17 cellular contexts compared by ENCODE assay signal in the genomic region with DNA sequence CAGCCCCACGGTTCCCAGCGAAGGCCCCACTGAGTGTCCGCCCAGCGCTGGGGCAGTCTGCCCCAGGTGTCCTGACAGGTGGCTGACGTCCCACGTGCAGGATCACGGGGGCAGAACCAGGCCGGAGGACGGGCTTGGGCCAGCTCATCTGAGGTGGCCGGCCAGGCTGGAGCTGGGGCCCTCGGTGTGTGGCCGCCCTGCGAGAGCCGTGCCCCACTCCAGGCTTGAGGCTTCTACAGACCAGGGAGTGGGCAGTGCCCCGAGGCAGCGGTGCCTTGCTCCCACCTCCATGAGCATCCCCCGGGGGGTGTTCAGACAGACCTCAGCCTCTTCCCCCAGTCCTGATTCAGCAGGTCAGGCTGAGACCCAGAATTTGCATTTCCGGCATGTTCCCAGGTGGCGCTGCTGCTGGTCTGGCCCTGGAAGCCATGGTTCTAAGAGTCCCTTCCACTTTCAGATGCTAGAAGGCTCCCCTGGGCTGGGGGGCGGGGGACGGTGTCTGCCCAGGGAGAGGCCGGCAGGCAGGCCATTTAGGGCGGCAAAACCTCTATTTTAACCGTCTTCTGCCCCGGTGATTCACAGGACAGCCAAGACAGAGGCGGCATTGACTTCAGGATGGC. TPM values are rescaled to one million over a fixed set of nuclear protein-coding genes. Genes with fewer than 3 reads are reported as not detected.
DNase-seq lines count a peak whose midpoint lies in the region; ATAC-seq, FAIRE-seq and TF ChIP-seq lines count a peak whose summit lies in the region.
"Had no signal": no experiment of that assay in that cellular context is flagged by ENCODE, and none has a peak within 500 bp of the region (broad histone marks: within the 10 kb centered on the region; RNA-seq: fewer than 3 reads in every experiment).

No MANE protein-coding gene starts in this region.

- TF ChIP-seq EP300 in K562 (IDR thresholded peaks at IDR 0.05; ENCODE audit: low read length): no peak

- CTCF ChIA-PET in K562 (lab: Yijun Ruan, JAX; ENCODE audit: low intra/inter-chr PET ratio): no interaction called here

- H3K4me3 ChIP-seq in BLaER1 (no peak overlapping the region), H7 (ENCODE audit: insufficient read depth, low read depth, low read length) (no peak overlapping the region), K562 (no peak overlapping the region), neural progenitor cell (no peak overlapping the region), ascending aorta (no peak overlapping the region)
- H3K4me3 ChIP-seq: A549, SJCRH30 had no signal

- H3K4me2 ChIP-seq in BLaER1 (peak overlapping the region; percentile 86), K562 (ENCODE audit: insufficient read depth, low read length) (no peak overlapping the region), neural progenitor cell (no peak overlapping the region)
- H3K4me2 ChIP-seq: A549 had no signal

- POLR2A ChIA-PET in K562 (lab: Yijun Ruan, JAX): no interaction called here

- H3K9me3 ChIP-seq in BLaER1 (no peaks in the 10 kb centered on the region), K562 (replicated peaks; ENCODE audit: control insufficient read depth, insufficient read depth, low read depth, low read length) (no peaks in the 10 kb centered on the region), neural progenitor cell (ENCODE audit: low read depth) (no peaks in the 10 kb centered on the region), ascending aorta (no peaks in the 10 kb centered on the region)
- H3K9me3 ChIP-seq: A549, SJCRH30 had no signal

- peaks cover 100% of the 10 kb centered on the region for H4K20me1 ChIP-seq in BLaER1
- H4K20me1 ChIP-seq in K562 (replicated peaks; ENCODE audit: control insufficient read depth, insufficient read depth, low read length): peaks cover 39% of the 10 kb centered on the region
- no peaks in the 10 kb centered on the region for H4K20me1 ChIP-seq in neural progenitor cell (ENCODE audit: low read depth)

- peaks cover 4% of the 10 kb centered on the region; the same call in 1 of the 2 replicates for H3K27me3 ChIP-seq in BLaER1
- H3K27me3 ChIP-seq in H7 (ENCODE audit: control insufficient read depth, insufficient read depth, low read length): no peaks in the 10 kb centered on the region
- no peaks in the 10 kb centered on the region for H3K27me3 ChIP-seq in K562 (ENCODE audit: control insufficient read depth in 2 of 2, insufficient read depth in 2 of 2, low read length in 2 of 2)
- H3K27me3 ChIP-seq in neural progenitor cell: no peaks in the 10 kb centered on the region
- H3K27me3 ChIP-seq in ascending aorta: no peaks in the 10 kb centered on the region
- H3K27me3 ChIP-seq: SJCRH30 had no signal

- no peaks in the 10 kb centered on the region for H3F3A ChIP-seq in neural progenitor cell (ENCODE audit: low read depth)

- TF ChIP-seq POLR2A in K562 (conservative IDR thresholded peaks at IDR 0.05): no peak

- ATAC-seq in K562 (no peak), GM21737 (IDR thresholded peaks at IDR 0.05; ENCODE audit: unreplicated experiment) (no peak)

- in situ Hi-C loops in K562 (cut with MboI): no loop called here

- peaks cover 7% of the 10 kb centered on the region for H3K9me1 ChIP-seq in K562 (ENCODE audit: control insufficient read depth, insufficient read depth, low read length)

- no peak overlapping the region for H3K4me3 Mint-ChIP-seq in neural progenitor cell
- H3K4me3 Mint-ChIP-seq: CD8-positive, alpha-beta memory T cell had no signal

- H2AFZ ChIP-seq in K562 (ENCODE audit: low read depth, low read length) (no peak overlapping the region), neural progenitor cell (replicated peaks) (no peak overlapping the region)

- FAIRE-seq in K562 (lab: Jason Lieb, UNC): no peak
- FAIRE-seq: A549, D721Med had no signal

- intact Hi-C loops in K562 (cut with micrococcal nuclease): no loop called here
- intact Hi-C loops in ascending aorta (cut with DNase I): no loop called here

- TF ChIP-seq CTCF in K562 (IDR thresholded peaks at IDR 0.05 in 2 of 3, conservative IDR thresholded peaks at IDR 0.05 in 1 of 3; ENCODE audit: insufficient read depth in 2 of 3, low read depth in 1 of 3, low read length in 3 of 3) (no peak), neural progenitor cell (IDR thresholded peaks at IDR 0.05) (peak; percentile 12), ascending aorta (IDR thresholded peaks at IDR 0.05) (no peak)

- DNase-seq in H7 (peak; percentile 82), K562 (ENCODE audit: extremely low read depth in 1 of 4, low spot score in 3 of 4) (no peak), neural progenitor cell (ENCODE audit: low spot score) (no peak), ascending aorta (ENCODE audit: low spot score in 2 of 2) (no peak), inferior parietal cortex (ENCODE audit: extremely low spot score) (no peak), iPS-NIHi7 (ENCODE audit: extremely low spot score) (no peak)
- DNase-seq: CD8-positive, alpha-beta memory T cell; KBM-7; MV-4-11; NCI-H187 treated with DMSO at 0.1 percent for 48 hours; NCI-H226; NCI-H524 treated with DMSO at 0.1 percent for 48 hours; SJCRH30 had no signal

- H3K9ac ChIP-seq in BLaER1 (no peak overlapping the region), K562 (ENCODE audit: insufficient read depth in 1 of 2, low read depth in 2 of 2, low read length in 2 of 2) (no peak overlapping the region; a peak in 1 of 4 replicates), neural progenitor cell (no peak overlapping the region)

- no peaks in the 10 kb centered on the region for H3K9me3 Mint-ChIP-seq in neural progenitor cell
- H3K9me3 Mint-ChIP-seq: CD8-positive, alpha-beta memory T cell had no signal

- no peaks in the 10 kb centered on the region for H3K36me3 Mint-ChIP-seq in neural progenitor cell
- H3K36me3 Mint-ChIP-seq: CD8-positive, alpha-beta memory T cell had no signal

- no peak overlapping the region for H3K27ac ChIP-seq in BLaER1
- H3K27ac ChIP-seq in K562 (ENCODE audit: extremely low read depth, low read depth, low read length): no peak overlapping the region
- no peak overlapping the region for H3K27ac ChIP-seq in neural progenitor cell
- no peak overlapping the region for H3K27ac ChIP-seq in ascending aorta
- H3K27ac ChIP-seq: A549, SJCRH30 had no signal

- H3K36me3 ChIP-seq in BLaER1 (peaks cover 46% of the 10 kb centered on the region), H7 (replicated peaks; ENCODE audit: control insufficient read depth, insufficient read depth, low read length) (no peaks in the 10 kb centered on the region), K562 (ENCODE audit: control insufficient read depth, insufficient read depth, low read length) (peaks cover 85% of the 10 kb centered on the region; the same call in 2 of the 3 replicates), neural progenitor cell (no peaks in the 10 kb centered on the region), ascending aorta (no peaks in the 10 kb centered on the region)
- H3K36me3 ChIP-seq: SJCRH30 had no signal

- peaks cover 8% of the 10 kb centered on the region for H3K4me1 Mint-ChIP-seq in neural progenitor cell

- no TSS peak for BruUV-seq in K562 (replicated peaks; lab: Mats Ljungman, UMichigan)

- no peak for TF ChIP-seq RAD21 in K562 (CRISPR knock-in tag; conservative IDR thresholded peaks at IDR 0.05 in 1 of 2, IDR thresholded peaks at IDR 0.05 in 1 of 2)

- no peak overlapping the region for H3K27ac Mint-ChIP-seq in neural progenitor cell
- H3K27ac Mint-ChIP-seq: CD8-positive, alpha-beta memory T cell had no signal

- peaks cover 4% of the 10 kb centered on the region for H3K27me3 Mint-ChIP-seq in neural progenitor cell (ENCODE audit: insufficient read depth, low read depth)
- H3K27me3 Mint-ChIP-seq: CD8-positive, alpha-beta memory T cell had no signal

- WGBS in K562 (ENCODE audit: insufficient coverage, low coverage, missing lambda C conversion rate): 96% methylated on average over 18 of the region's 26 CpGs

- peaks cover 77% of the 10 kb centered on the region for H3K79me2 ChIP-seq in K562 (ENCODE audit: control insufficient read depth, insufficient read depth, low read length)
- no peaks in the 10 kb centered on the region for H3K79me2 ChIP-seq in neural progenitor cell (ENCODE audit: low read depth)

- peaks cover 98% of the 10 kb centered on the region for H3K4me1 ChIP-seq in BLaER1
- peaks cover 8 to 76% of the 10 kb centered on the region in 2 experiments; a peak in 4 of 5 replicates for H3K4me1 ChIP-seq in K562 (replicated peaks in 1 of 2; ENCODE audit: control insufficient read depth in 2 of 2, insufficient read depth in 2 of 2, low read length in 2 of 2)
- H3K4me1 ChIP-seq in neural progenitor cell: peaks cover 8% of the 10 kb centered on the region
- no peaks in the 10 kb centered on the region for H3K4me1 ChIP-seq in ascending aorta
- H3K4me1 ChIP-seq: A549, SJCRH30 had no signal

RNA-seq across cellular contexts. Expression of a gene that starts 35.4 kb away (rescaled TPM):
- not detected in 2 replicates for total RNA-seq in H7 (2014; rRNA removed; shearing (Covaris generic))
- total RNA-seq in K562 (2011; cell fraction: chromatin; rRNA removed; ENCODE audit: low replicate concordance): 0.46 and 2.2 TPM in 2 replicates
- 0.26 and 0.50 TPM in 2 replicates for total RNA-seq in K562 (2011; cell fraction: nucleolus; rRNA removed)
- total RNA-seq in K562 (2011; cell fraction: nucleoplasm; rRNA removed): 0.29 and 0.99 TPM in 2 replicates
- 0.32 TPM in 1 of 2 replicates, not detected in the other for total RNA-seq in K562 (2014; rRNA removed)
- not detected in 2 replicates for total RNA-seq in K562 (2014; rRNA removed; fragmentation: Illumina TruSeq; extraction: Trizol)
- 0.19 TPM in 1 of 2 replicates, not detected in the other for total RNA-seq in K562 (2015; rRNA removed; fragmentation: Illumina TruSeq; extraction: Trizol)
- 0.29 TPM in 1 of 2 replicates, not detected in the other for total RNA-seq in K562 (2021)
- polyA plus RNA-seq in K562 (2011; rRNA removed): not detected in 2 replicates
- polyA plus RNA-seq in K562 (2011; cell fraction: cytosol; rRNA removed): not detected in 2 replicates
- polyA plus RNA-seq in K562 (2011; cell fraction: nucleus; rRNA removed): 0.55 and 0.58 TPM in 2 replicates
- 0.29 and 0.71 TPM in 2 replicates for polyA plus RNA-seq in K562 (2012)
- polyA plus RNA-seq in K562 (2014; fragmentation: Illumina TruSeq; extraction: Trizol): not detected in 2 replicates
- not detected for polyA plus RNA-seq in K562 (2014; fragmentation: Nextera tagmentation; extraction: Ambion mirVana)
- 0.11 TPM in 1 of 2 replicates, not detected in the other for polyA plus RNA-seq in K562 (2014; rRNA removed)
- polyA minus RNA-seq in K562 (2011; rRNA and poly(A)+ RNA removed): not detected in 2 replicates
- not detected in 2 replicates for polyA minus RNA-seq in K562 (2011; cell fraction: cytosol; rRNA and poly(A)+ RNA removed)
- not detected in 2 replicates for polyA minus RNA-seq in K562 (2011; cell fraction: nucleus; rRNA and poly(A)+ RNA removed)
- total RNA-seq in neural progenitor cell (ENCODE audit: low replicate concordance): not detected in 2 replicates
- not detected for total RNA-seq in ascending aorta
- total RNA-seq: CD8-positive, alpha-beta memory T cell; SJCRH30 had no signal
- polyA plus RNA-seq: A549; CD8-positive, alpha-beta memory T cell had no signal

RNA-seq across cellular contexts. Expression of a gene that starts 44.9 kb away (rescaled TPM):
- total RNA-seq in H7 (2014; rRNA removed; shearing (Covaris generic)): 56.2 and 56.6 TPM in 2 replicates
- 43.1 and 83.7 TPM in 2 replicates for total RNA-seq in K562 (2011; cell fraction: chromatin; rRNA removed; ENCODE audit: low replicate concordance)
- total RNA-seq in K562 (2011; cell fraction: nucleolus; rRNA removed): 64.3 and 69.7 TPM in 2 replicates
- total RNA-seq in K562 (2011; cell fraction: nucleoplasm; rRNA removed): 53.0 and 53.7 TPM in 2 replicates
- total RNA-seq in K562 (2014; rRNA removed) (60.4 and 77.5 TPM in 2 replicates), K562 (2014; rRNA removed; fragmentation: Illumina TruSeq; extraction: Trizol) (92.6 and 126 TPM in 2 replicates), K562 (2015; rRNA removed; fragmentation: Illumina TruSeq; extraction: Trizol) (61.1 and 69.1 TPM in 2 replicates), K562 (2021) (89.1 and 92.6 TPM in 2 replicates), neural progenitor cell (ENCODE audit: low replicate concordance) (31.8 and 48.5 TPM in 2 replicates), ascending aorta (7.6 TPM)
- polyA plus RNA-seq in K562 (2011; rRNA removed) (124 and 163 TPM in 2 replicates), K562 (2014; fragmentation: Illumina TruSeq; extraction: Trizol) (97.5 and 104 TPM in 2 replicates), K562 (2014; fragmentation: Nextera tagmentation; extraction: Ambion mirVana) (100 to 1,000 TPM; 345 to 398 TPM), K562 (2014; rRNA removed) (92.4 and 99.1 TPM in 2 replicates)
- 94.2 and 150 TPM in 2 replicates for polyA plus RNA-seq in K562 (2011; cell fraction: cytosol; rRNA removed)
- polyA plus RNA-seq in K562 (2011; cell fraction: nucleus; rRNA removed): 96.2 and 120 TPM in 2 replicates
- 69.9 and 168 TPM in 2 replicates for polyA plus RNA-seq in K562 (2012)
- 28.3 and 55.3 TPM in 2 replicates for polyA minus RNA-seq in K562 (2011; rRNA and poly(A)+ RNA removed)
- polyA minus RNA-seq in K562 (2011; cell fraction: cytosol; rRNA and poly(A)+ RNA removed): 24.9 and 30.9 TPM in 2 replicates
- 30.4 and 33.3 TPM in 2 replicates for polyA minus RNA-seq in K562 (2011; cell fraction: nucleus; rRNA and poly(A)+ RNA removed)

RNA-seq across cellular contexts. Expression of a gene that starts 45.1 kb away (rescaled TPM):
- 6.7 and 17.1 TPM in 2 replicates for total RNA-seq in H7 (2014; rRNA removed; shearing (Covaris generic))
- 69.8 and 180 TPM in 2 replicates for total RNA-seq in K562 (2011; cell fraction: chromatin; rRNA removed; ENCODE audit: low replicate concordance)
- total RNA-seq in K562 (2011; cell fraction: nucleolus; rRNA removed): 70.5 and 71.6 TPM in 2 replicates
- total RNA-seq in K562 (2011; cell fraction: nucleoplasm; rRNA removed): 50.8 and 56.2 TPM in 2 replicates
- total RNA-seq in K562 (2014; rRNA removed) (3.4 and 5.4 TPM in 2 replicates), K562 (2014; rRNA removed; fragmentation: Illumina TruSeq; extraction: Trizol) (2.4 and 4.1 TPM in 2 replicates), K562 (2015; rRNA removed; fragmentation: Illumina TruSeq; extraction: Trizol) (5.6 and 5.9 TPM in 2 replicates), K562 (2021) (12.3 and 13.2 TPM in 2 replicates), neural progenitor cell (ENCODE audit: low replicate concordance) (5.0 and 11.6 TPM in 2 replicates), ascending aorta (62.2 TPM)
- polyA plus RNA-seq in K562 (2011; rRNA removed) (3.9 and 4.3 TPM in 2 replicates), K562 (2014; fragmentation: Illumina TruSeq; extraction: Trizol) (6.0 and 7.0 TPM in 2 replicates), K562 (2014; fragmentation: Nextera tagmentation; extraction: Ambion mirVana) (under 1 TPM; 0.38 to 0.63 TPM), K562 (2014; rRNA removed) (6.7 and 8.6 TPM in 2 replicates)
- polyA plus RNA-seq in K562 (2011; cell fraction: cytosol; rRNA removed): 3.9 and 9.1 TPM in 2 replicates
- 20.2 and 34.5 TPM in 2 replicates for polyA plus RNA-seq in K562 (2011; cell fraction: nucleus; rRNA removed)
- polyA plus RNA-seq in K562 (2012): 11.1 and 16.0 TPM in 2 replicates
- 1.9 and 3.7 TPM in 2 replicates for polyA minus RNA-seq in K562 (2011; rRNA and poly(A)+ RNA removed)
- 3.2 and 3.3 TPM in 2 replicates for polyA minus RNA-seq in K562 (2011; cell fraction: cytosol; rRNA and poly(A)+ RNA removed)
- polyA minus RNA-seq in K562 (2011; cell fraction: nucleus; rRNA and poly(A)+ RNA removed): 7.0 and 7.8 TPM in 2 replicates
